ENCODE assay signal across 1 cellular context in genomic region chr12:110050927-110051326, GRCh38.
TF ChIP-seq lines count a peak whose summit lies in the region.

No MANE protein-coding gene starts in this region.

TF ChIP-seq in SK-N-SH treated with all-trans-retinoic acid at 6 μM for 48 hours, 23 proteins besides CTCF, POLR2A, EP300 and RAD21 (continued from another document):
- TF ChIP-seq ZNF70 (CRISPR knock-in tag; IDR thresholded peaks at IDR 0.05) (no peak), POU6F1 (CRISPR knock-in tag; IDR thresholded peaks at IDR 0.05; ENCODE audit: borderline replicate concordance, low read depth) (no peak), ZFP3 (CRISPR knock-in tag; IDR thresholded peaks at IDR 0.05) (no peak), ARNTL (CRISPR knock-in tag; IDR thresholded peaks at IDR 0.05; ENCODE audit: borderline replicate concordance, low read depth) (no peak), ZNF565 (CRISPR knock-in tag; conservative IDR thresholded peaks at IDR 0.05; ENCODE audit: low read depth) (no peak)
TF ChIP-seq in SK-N-SH treated with all-trans-retinoic acid at 6 μM for 48 hours: peak in this region for 0.
